Comparison of ENCODE assay signal across 26 cellular contexts in the genomic region with DNA sequence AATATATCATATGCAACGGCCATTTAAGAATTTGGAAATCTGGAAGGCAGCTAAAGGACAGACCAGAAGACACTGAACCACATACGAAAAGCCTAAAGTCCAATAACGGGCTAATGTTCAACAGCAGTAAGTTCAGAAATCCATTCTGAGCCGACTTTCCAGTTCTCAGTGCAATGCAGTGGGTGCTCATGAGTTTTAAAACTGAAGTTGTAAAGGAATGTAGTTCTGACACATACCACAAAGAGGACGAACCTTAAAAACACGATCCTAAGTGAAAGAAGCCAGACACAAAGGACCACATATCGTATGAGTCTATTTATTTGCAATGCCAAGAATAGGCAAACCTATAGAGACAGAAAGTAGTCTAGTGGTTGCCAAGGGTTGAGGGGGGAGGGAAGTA.
"Had no signal": no experiment of that assay in that cellular context is flagged by ENCODE, and none has a peak within 500 bp of the region (broad histone marks: within the 10 kb centered on the region; RNA-seq: fewer than 3 reads in every experiment).

No MANE protein-coding gene starts in this region.

- H3K9me3 ChIP-seq: stomach, suprapubic skin, testis, thoracic aorta, thyroid gland, tibial artery, tibial nerve, transverse colon, upper lobe of left lung, upper lobe of right lung, uterus, vagina had no signal

- DNase-seq: stimulated activated CD4-positive, alpha-beta T cell treated with anti-CD3 and anti-CD28 coated beads, Interleukin-2, amount 100 ng/mL, for 48 hours; stimulated activated CD4-positive, alpha-beta T cell treated with anti-CD3 and anti-CD28 coated beads, Interleukin-4, amount 100 ng/mL, for 1 hour; stimulated activated CD4-positive, alpha-beta T cell treated with anti-CD3 and anti-CD28 coated beads, Interleukin-4, amount 100 ng/mL, for 24 hours; stimulated activated CD4-positive, alpha-beta T cell treated with anti-CD3 and anti-CD28 coated beads, Interleukin-4, amount 100 ng/mL, for 4 hours; stimulated activated CD8-positive, alpha-beta memory T cell treated with anti-CD3 and anti-CD28 coated beads, Interleukin-4, amount 100 ng/mL, for 48 hours; stimulated activated naive B cell treated with anti-CD40 and anti-IgM and Interleukin-4, amounts not matched to agents 10 μg/mL and 1 μg/mL and 100 μg/mL, for 72 hours; stimulated activated naive CD4-positive, alpha-beta T cell; stimulated activated naive CD4-positive, alpha-beta T cell treated with Interleukin-2 at 50 U/mL for 16 hours; stimulated activated naive CD8-positive, alpha-beta T cell treated with anti-CD3 and anti-CD28 coated beads, Interleukin-15, amount 100 ng/mL, for 72 hours; stimulated activated naive CD8-positive, alpha-beta T cell treated with anti-CD3 and anti-CD28 coated beads, Interleukin-15, Interleukin-2, amounts not matched to agents 100 U/mL and 50 U/mL, for 24 hours; stomach; substantia nigra; testis; thyroid gland; tibial artery; transverse colon; upper lobe of left lung; upper lobe of right lung; uterus had no signal

- H3K4me3 ChIP-seq: stomach, suprapubic skin, testis, thoracic aorta, thyroid gland, tibial artery, tibial nerve, transverse colon, upper lobe of left lung, upper lobe of right lung, uterus, vagina had no signal

- H3K27ac ChIP-seq: stomach, suprapubic skin, testis, thoracic aorta, thyroid gland, tibial artery, tibial nerve, transverse colon, upper lobe of left lung, upper lobe of right lung, uterus, vagina had no signal

- H3K36me3 ChIP-seq: stomach, suprapubic skin, thoracic aorta, thyroid gland, tibial artery, tibial nerve, transverse colon, upper lobe of left lung, upper lobe of right lung, uterus, vagina had no signal

- FAIRE-seq: urothelium cell line had no signal

- H3K27me3 ChIP-seq: stomach, suprapubic skin, testis, thyroid gland, tibial artery, tibial nerve, transverse colon, upper lobe of left lung, upper lobe of right lung, uterus, vagina had no signal

- H3K4me1 ChIP-seq: stomach, suprapubic skin, testis, tibial artery, tibial nerve, transverse colon, upper lobe of left lung, upper lobe of right lung, uterus, vagina had no signal

- ATAC-seq: stimulated activated effector memory CD8-positive, alpha-beta T cell treated with anti-CD3 and anti-CD28 coated beads, Interleukin-12 subunit alpha, Interleukin-12 subunit beta, amount 100 ng/mL, for 72 hours; stimulated activated memory B cell treated with anti-CD40 and anti-IgM and Interleukin-4, amounts not matched to agents 10 μg/mL and 1 μg/mL and 100 μg/mL, for 72 hours; stimulated activated naive B cell treated with anti-CD40 and anti-IgM and Interleukin-4, amounts not matched to agents 10 μg/mL and 1 μg/mL and 100 μg/mL, for 72 hours; stimulated activated naive CD8-positive, alpha-beta T cell treated with anti-CD3 and anti-CD28 coated beads, Interleukin-15, amount 100 ng/mL, for 72 hours; stimulated activated naive CD8-positive, alpha-beta T cell treated with anti-CD3 and anti-CD28 coated beads, Interleukin-15, Interleukin-2, amounts not matched to agents 100 U/mL and 50 U/mL, for 24 hours; upper lobe of right lung had no signal
